In the genomic region with DNA sequence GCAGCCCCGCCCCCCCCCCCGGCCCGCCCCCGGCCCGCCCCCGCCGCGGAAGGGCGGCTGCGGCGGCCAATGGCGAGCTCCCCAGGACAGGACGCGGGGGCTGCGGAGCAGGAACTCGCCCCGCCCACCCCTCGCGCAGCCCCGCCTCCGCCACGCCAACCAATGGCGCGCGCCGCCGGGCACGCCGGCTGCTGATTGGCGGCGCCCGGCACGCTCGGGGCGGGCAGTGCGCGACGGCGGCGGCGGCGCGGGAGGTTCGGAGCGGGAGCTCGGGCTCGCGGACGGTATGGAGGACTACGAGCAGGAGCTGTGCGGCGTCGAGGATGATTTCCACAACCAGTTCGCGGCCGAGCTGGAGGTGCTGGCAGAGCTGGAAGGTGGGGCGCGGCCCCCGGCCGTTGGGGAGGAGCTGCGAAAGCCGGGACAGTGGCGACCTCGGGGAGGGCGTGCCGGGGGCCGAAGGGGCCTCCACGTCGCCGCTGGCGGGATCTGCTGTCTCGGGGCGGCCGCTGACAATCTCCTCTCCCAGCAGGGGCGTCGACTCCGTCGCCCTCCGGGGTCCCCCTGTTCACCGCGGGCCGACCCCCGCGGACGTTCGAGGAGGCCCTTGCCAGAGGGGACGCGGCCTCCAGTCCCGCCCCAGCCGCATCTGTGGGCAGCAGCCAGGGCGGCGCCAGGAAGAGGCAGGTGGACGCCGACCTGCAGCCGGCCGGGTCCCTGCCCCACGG, we compare ENCODE assay signal across 8 cellular contexts. TPM values are rescaled to one million over a fixed set of nuclear protein-coding genes. Genes with fewer than 3 reads are reported as not detected.
A peak's percentile ranks its signal among the peaks of the same experiment; 100 is the strongest.
DNase-seq lines count a peak whose midpoint lies in the region; FAIRE-seq and TF ChIP-seq lines count a peak whose summit lies in the region.

A gene (plus strand): TSS at position 222 of the 728 bp plus-strand sequence. CDS start 65 bp downstream, at position 287.

- peaks cover 17% of the 10 kb centered on the region for H3K36me3 Mint-ChIP-seq in activated naive CD4-positive, alpha-beta T cell treated with anti-CD3 and anti-CD28 coated beads for 36 hours (ENCODE audit: low read depth)

- H2AFZ ChIP-seq in neuronal stem cell (ENCODE audit: low read length): peak within 1 kb of the TSS; percentile 80

- H3K4me1 Mint-ChIP-seq in activated naive CD4-positive, alpha-beta T cell treated with anti-CD3 and anti-CD28 coated beads for 36 hours (ENCODE audit: low read depth): peaks cover 13% of the 10 kb centered on the region

- no peak within 1 kb of the TSS for H2BK120ac ChIP-seq in neuronal stem cell (ENCODE audit: low read depth, low read length)

- H3K9me3 Mint-ChIP-seq in activated naive CD4-positive, alpha-beta T cell treated with anti-CD3 and anti-CD28 coated beads for 36 hours: no peaks in the 10 kb centered on the region

- H3K4me2 ChIP-seq in neuronal stem cell (ENCODE audit: insufficient read depth, low read length, poor library complexity, severe bottlenecking): peak within 1 kb of the TSS; percentile 89

- FAIRE-seq in frontal cortex (lab: Jason Lieb, UNC): no peak

- H3K18ac ChIP-seq in neuronal stem cell (ENCODE audit: low read length): peak within 1 kb of the TSS; percentile 97

- no peak within 1 kb of the TSS for H3K27ac ChIP-seq in neuronal stem cell (replicated peaks; ENCODE audit: low read length)

- H3K36me3 ChIP-seq in neuronal stem cell (replicated peaks in 1 of 2; ENCODE audit: control insufficient read depth in 2 of 2, insufficient read depth in 2 of 2, low read length in 2 of 2): peaks cover 43 to 60% of the 10 kb centered on the region in 2 donors

- DNase-seq in GDM1 (lab: John Stamatoyannopoulos, UW): peak; percentile 92
- peak; percentile 99 for DNase-seq in HEK293T (ENCODE audit: extremely low spot score)
- DNase-seq in MV-4-11 (lab: John Stamatoyannopoulos, UW): peak; percentile 80
- peak; percentile 86 for DNase-seq in SK-N-DZ (ENCODE audit: low spot score)
- peak; percentile 94 for DNase-seq in activated naive CD4-positive, alpha-beta T cell treated with anti-CD3 and anti-CD28 coated beads for 36 hours
- DNase-seq in frontal cortex (ENCODE audit: low spot score in 2 of 2): peak; percentile 100
- peak; percentile 91 for DNase-seq in neuronal stem cell (ENCODE audit: low spot score)
- DNase-seq in stromal cell of bone marrow (ENCODE audit: low read depth): peak; percentile 83

- peak within 1 kb of the TSS; percentile 39 for H3K14ac ChIP-seq in neuronal stem cell (ENCODE audit: low read length)

- no peak within 1 kb of the TSS for H2BK15ac ChIP-seq in neuronal stem cell (ENCODE audit: low read length)

- H3K79me1 ChIP-seq in neuronal stem cell (ENCODE audit: low read depth, low read length): peaks cover 56% of the 10 kb centered on the region

- intact Hi-C loops in activated naive CD4-positive, alpha-beta T cell treated with anti-CD3 and anti-CD28 coated beads for 36 hours (cut with micrococcal nuclease): loop anchor here (1.0 kb wide), 2 partner anchors 19 to 48 kb away; a partner anchor contains a TSS

- peak within 1 kb of the TSS; percentile 75 to 99 for H3K4me3 ChIP-seq in neuronal stem cell (ENCODE audit: low read length in 2 of 2)

- no peaks in the 10 kb centered on the region for H3K27me3 Mint-ChIP-seq in activated naive CD4-positive, alpha-beta T cell treated with anti-CD3 and anti-CD28 coated beads for 36 hours (ENCODE audit: low read depth)

- peaks cover 8 to 9% of the 10 kb centered on the region in 2 donors for H3K4me1 ChIP-seq in neuronal stem cell (ENCODE audit: control insufficient read depth in 2 of 2, insufficient read depth in 1 of 2, low read depth in 1 of 2, low read length in 2 of 2)

- H3K9ac ChIP-seq in neuronal stem cell (ENCODE audit: low read depth, low read length, poor library complexity): peak within 1 kb of the TSS; percentile 97

- no peaks in the 10 kb centered on the region for H3K9me3 ChIP-seq in neuronal stem cell (replicated peaks in 1 of 2; ENCODE audit: control insufficient read depth in 2 of 2, insufficient read depth in 1 of 2, low read depth in 1 of 2, low read length in 2 of 2)

- no peak within 1 kb of the TSS for H2BK5ac ChIP-seq in neuronal stem cell (ENCODE audit: low read length)

- H3K4ac ChIP-seq in neuronal stem cell (ENCODE audit: low read length): no peak within 1 kb of the TSS

- POLR2A ChIA-PET in HEK293T (lab: Yijun Ruan, JAX): interaction anchor here (0.6 to 3.1 kb wide), 15 partner anchors 10 to 139 kb away, joined by 3 to 34 read pairs (median 4); a partner anchor contains a TSS

- no peak within 1 kb of the TSS for H4K91ac ChIP-seq in neuronal stem cell (ENCODE audit: low read depth, low read length, poor library complexity)

- no CpG with 5 or more reads among the region's 97 CpGs for WGBS in neuronal stem cell (ENCODE audit: extremely low coverage in 2 of 2, insufficient read length in 2 of 2, insufficient replicate concordance in 1 of 2), 2 donors

- H2AK5ac ChIP-seq in neuronal stem cell (ENCODE audit: low read depth, low read length): peak within 1 kb of the TSS; percentile 94

- CTCF ChIA-PET in HEK293T (lab: Yijun Ruan, JAX): interaction anchor here (0.5 to 2.1 kb wide), 3 partner anchors 73 to 272 kb away, joined by 3 to 9 read pairs (median 5); a partner anchor contains a TSS
- CTCF ChIA-PET in activated naive CD4-positive, alpha-beta T cell treated with anti-CD3 and anti-CD28 coated beads for 36 hours (lab: Charles Lee): interaction anchor here (0.8 to 6.1 kb wide), 3 partner anchors 47 to 116 kb away, joined by 3 to 55 read pairs (median 3); no protein-coding TSS in a partner anchor

- H4K8ac ChIP-seq in neuronal stem cell (ENCODE audit: low read depth, low read length): peak within 1 kb of the TSS; percentile 72

- peak within 1 kb of the TSS; percentile 83 for H3K4me3 Mint-ChIP-seq in activated naive CD4-positive, alpha-beta T cell treated with anti-CD3 and anti-CD28 coated beads for 36 hours

- H2BK12ac ChIP-seq in neuronal stem cell (ENCODE audit: low read length): peak within 1 kb of the TSS; percentile 10

- peak within 1 kb of the TSS; percentile 89 for H3K23ac ChIP-seq in neuronal stem cell (ENCODE audit: low read depth, low read length, poor library complexity)

- H3K27ac Mint-ChIP-seq in activated naive CD4-positive, alpha-beta T cell treated with anti-CD3 and anti-CD28 coated beads for 36 hours: no peak within 1 kb of the TSS

- no peaks in the 10 kb centered on the region for H3K27me3 ChIP-seq in neuronal stem cell (ENCODE audit: control insufficient read depth in 3 of 3, insufficient read depth in 3 of 3, low read depth in 1 of 3, low read length in 3 of 3)

TF ChIP-seq in HEK293T, 16 proteins besides CTCF, POLR2A, EP300 and RAD21:
- TF ChIP-seq TARDBP (IDR thresholded peaks at IDR 0.05): no peak
- TF ChIP-seq SUZ12 (IDR thresholded peaks at IDR 0.05): no peak
- TF ChIP-seq FOXM1 (IDR thresholded peaks at IDR 0.05; ENCODE audit: borderline replicate concordance): peak; percentile 91
- TF ChIP-seq L3MBTL2 (conservative IDR thresholded peaks at IDR 0.05): peak; percentile 63
- TF ChIP-seq, protein P1, sequence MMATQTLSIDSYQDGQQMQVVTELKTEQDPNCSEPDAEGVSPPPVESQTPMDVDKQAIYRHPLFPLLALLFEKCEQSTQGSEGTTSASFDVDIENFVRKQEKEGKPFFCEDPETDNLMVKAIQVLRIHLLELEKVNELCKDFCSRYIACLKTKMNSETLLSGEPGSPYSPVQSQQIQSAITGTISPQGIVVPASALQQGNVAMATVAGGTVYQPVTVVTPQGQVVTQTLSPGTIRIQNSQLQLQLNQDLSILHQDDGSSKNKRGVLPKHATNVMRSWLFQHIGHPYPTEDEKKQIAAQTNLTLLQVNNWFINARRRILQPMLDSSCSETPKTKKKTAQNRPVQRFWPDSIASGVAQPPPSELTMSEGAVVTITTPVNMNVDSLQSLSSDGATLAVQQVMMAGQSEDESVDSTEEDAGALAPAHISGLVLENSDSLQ (IDR thresholded peaks at IDR 0.05): peak; percentile 60

RNA-seq across cellular contexts. Expression of the gene that starts here (rescaled TPM):
- 43.5 and 53.8 TPM in 2 replicates for polyA plus RNA-seq in SK-N-DZ (2014; cell fraction: cytosol; rRNA removed)
- 694 and 762 TPM in 2 replicates for polyA plus RNA-seq in SK-N-DZ (2014; cell fraction: nucleus; rRNA removed)
- 100 to 1,000 TPM; 126 to 127 TPM for total RNA-seq in activated naive CD4-positive, alpha-beta T cell treated with anti-CD3 and anti-CD28 coated beads for 36 hours
- 9.8 TPM for total RNA-seq in frontal cortex
- polyA plus RNA-seq in neuronal stem cell (2013, experiment 1 of 2): 77.3 TPM
- 69.6 TPM for polyA plus RNA-seq in neuronal stem cell (2013, experiment 2 of 2)

Comparison
In these comparisons a context has a peak if more than half of its experiments do, and no peak if none do; other contexts are left out.
1. RNA of the gene that starts here (total RNA-seq): 126 to 127 TPM in activated naive CD4-positive, alpha-beta T cell treated with anti-CD3 and anti-CD28 coated beads for 36 hours; 9.8 TPM in frontal cortex (single experiment); every median in the first group is over 10 times any median in the second.
2. Peak in every context shown above with its lines, with median percentiles within 50 percentile points of each other: DNase-seq.